In the genomic region with DNA sequence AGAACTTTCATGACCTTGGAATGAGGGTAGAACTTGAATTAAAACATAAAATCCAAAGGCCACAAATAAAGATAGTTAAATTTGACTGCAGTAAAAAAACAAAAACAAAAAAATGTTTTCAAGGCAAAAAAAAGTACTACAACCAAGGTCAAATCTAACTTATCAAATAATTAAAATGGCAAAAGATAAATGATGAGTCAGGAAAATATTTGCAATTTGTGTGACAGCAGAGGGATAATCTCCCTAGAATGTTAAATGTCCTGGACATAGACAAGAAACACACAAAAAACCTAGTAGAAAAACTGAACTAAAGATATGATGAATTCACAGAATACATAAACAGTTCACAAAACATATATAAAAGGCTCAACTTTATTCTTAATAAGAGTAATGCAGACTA, we compare ENCODE assay signal across 8 cellular contexts.
"Had no signal": no experiment of that assay in that cellular context is flagged by ENCODE, and none has a peak within 500 bp of the region (broad histone marks: within the 10 kb centered on the region; RNA-seq: fewer than 3 reads in every experiment).

No MANE protein-coding gene starts in this region.

- H2AFZ ChIP-seq: GM23248 had no signal

- DNase-seq: GM23248, GOT3, H7, HFFc6, KG1 had no signal

- ATAC-seq: HCT116 had no signal

- H3K9ac ChIP-seq: GM23248 had no signal

- H3K36me3 ChIP-seq: HAP-1 had no signal

- H3K4me3 ChIP-seq: GM23248, HAP-1 had no signal

- H3K4me1 ChIP-seq: HAP-1 had no signal

- H3K9me3 ChIP-seq: HAP-1 had no signal

- H3K27ac ChIP-seq: GM23248, HL-60 had no signal
